29 cellular contexts compared by ENCODE assay signal in genomic region chr6:141969201-141969600, GRCh38.
A peak's percentile ranks its signal among the peaks of the same experiment; 100 is the strongest.
DNase-seq lines count a peak whose midpoint lies in the region; ATAC-seq and TF ChIP-seq lines count a peak whose summit lies in the region.
"Had no signal": no experiment of that assay in that cellular context is flagged by ENCODE, and none has a peak within 500 bp of the region (broad histone marks: within the 10 kb centered on the region; RNA-seq: fewer than 3 reads in every experiment).

No MANE protein-coding gene starts in this region.

- H4K20me1 ChIP-seq in HCT116 (ENCODE audit: insufficient read depth) (no peaks in the 10 kb centered on the region), PC-9 (ENCODE audit: insufficient read depth) (no peaks in the 10 kb centered on the region), MM.1S (ENCODE audit: insufficient read depth, low read length) (no peaks in the 10 kb centered on the region)
- H4K20me1 ChIP-seq: BLaER1 treated with 17β-estradiol and CSF1 and Interleukin-3, amounts not matched to agents 10 nM and 100 nM had no signal

- DNase-seq in HCT116 (ENCODE audit: low read depth, low spot score) (no peak), PC-9 (no peak), brain microvascular endothelial cell (peak; percentile 77), MM.1S (no peak), SHP77 treated with DMSO at 0.1 percent for 48 hours (lab: John Stamatoyannopoulos, UW) (no peak)
- DNase-seq: activated CD4-positive, CD25-positive, alpha-beta regulatory T cell; activated naive CD4-positive, alpha-beta T cell treated with anti-CD3 and anti-CD28 coated beads, Interleukin-2, amount 50 U/mL, for 16 hours; amygdala; caudate nucleus; COR-L47; DND-41; endodermal cell; esophagus squamous epithelium; HFFc6; islet precursor cell; Kasumi-1; left ventricle myocardium inferior; NCI-H1048; NCI-H2029; NCI-H2227 treated with DMSO at 0.1 percent for 48 hours; stimulated activated CD4-positive, alpha-beta T cell treated with anti-CD3 and anti-CD28 coated beads, Interleukin-4, amount 100 ng/mL, for 24 hours; upper lobe of right lung had no signal

- H3K9ac ChIP-seq in HCT116 (ENCODE audit: low read length) (no peak overlapping the region), iPS-15b (ENCODE audit: low read depth, low read length) (no peak overlapping the region), MM.1S (ENCODE audit: low read length) (no peak overlapping the region)
- H3K9ac ChIP-seq: BLaER1 treated with 17β-estradiol and CSF1 and Interleukin-3, amounts not matched to agents 10 nM and 100 nM had no signal

- RAD21 ChIA-PET in HCT116 (lab: Charles Lee; ENCODE audit: low non-redundant PET in 1 of 2, low total read pairs in 2 of 2, uncharacterized antibody in 2 of 2, unreplicated experiment in 2 of 2): no interaction called here

- H3K4me3 ChIP-seq in HCT116 (replicated peaks in 1 of 2; ENCODE audit: low read depth in 1 of 2, low read length in 2 of 2) (no peak overlapping the region), PC-9 (peak overlapping the region; percentile 42; the same call in 1 of the 2 replicates), brain microvascular endothelial cell (ENCODE audit: low read depth, low read length) (no peak overlapping the region), iPS-15b (ENCODE audit: low read depth, low read length) (peak overlapping the region; percentile 18), MM.1S (ENCODE audit: low read length) (no peak overlapping the region)
- H3K4me3 ChIP-seq: BLaER1 treated with 17β-estradiol and CSF1 and Interleukin-3, amounts not matched to agents 10 nM and 100 nM; esophagus squamous epithelium; left ventricle myocardium inferior; upper lobe of right lung had no signal

- ATAC-seq in HCT116: 0 out of 2 replicates have a peak, but pooled peaks have one; percentile 36
- ATAC-seq in GM19023 (IDR thresholded peaks at IDR 0.05; ENCODE audit: unreplicated experiment): no peak
- no peak for ATAC-seq in GM18907 (IDR thresholded peaks at IDR 0.05; ENCODE audit: unreplicated experiment)
- ATAC-seq: sciatic nerve; stimulated activated effector memory CD8-positive, alpha-beta T cell treated with anti-CD3 and anti-CD28 coated beads, Interleukin-12 subunit alpha, Interleukin-12 subunit beta, amount 100 ng/mL, for 72 hours; upper lobe of right lung had no signal

- H3K79me2 ChIP-seq in HCT116 (ENCODE audit: insufficient read depth, low read length) (no peaks in the 10 kb centered on the region), PC-9 (ENCODE audit: low read depth) (no peaks in the 10 kb centered on the region), MM.1S (ENCODE audit: low read length) (no peaks in the 10 kb centered on the region)

- no peaks in the 10 kb centered on the region for H3K27me3 ChIP-seq in HCT116 (ENCODE audit: insufficient read depth, low read length)
- H3K27me3 ChIP-seq in PC-9 (ENCODE audit: insufficient read depth, low read depth): no peaks in the 10 kb centered on the region
- no peaks in the 10 kb centered on the region for H3K27me3 ChIP-seq in brain microvascular endothelial cell (replicated peaks)
- no peaks in the 10 kb centered on the region for H3K27me3 ChIP-seq in iPS-15b (ENCODE audit: control insufficient read depth, insufficient read depth, low read length)
- no peaks in the 10 kb centered on the region for H3K27me3 ChIP-seq in MM.1S (replicated peaks; ENCODE audit: insufficient read depth, low read length)
- H3K27me3 ChIP-seq: BLaER1 treated with 17β-estradiol and CSF1 and Interleukin-3, amounts not matched to agents 10 nM and 100 nM; esophagus squamous epithelium; upper lobe of right lung had no signal

- TF ChIP-seq POLR2A in HCT116 (IDR thresholded peaks at IDR 0.05; ENCODE audit: borderline replicate concordance, extremely low read depth, insufficient read depth, insufficient read length): no peak

- no peaks in the 10 kb centered on the region for H3K36me3 ChIP-seq in HCT116 (ENCODE audit: control insufficient read depth in 1 of 2, insufficient read depth in 2 of 2, low read length in 2 of 2)
- H3K36me3 ChIP-seq in PC-9 (ENCODE audit: low read depth): no peaks in the 10 kb centered on the region
- H3K36me3 ChIP-seq in brain microvascular endothelial cell (replicated peaks): no peaks in the 10 kb centered on the region
- no peaks in the 10 kb centered on the region for H3K36me3 ChIP-seq in iPS-15b (ENCODE audit: control insufficient read depth, insufficient read depth, low read length)
- H3K36me3 ChIP-seq in MM.1S (replicated peaks; ENCODE audit: insufficient read depth, low read length): no peaks in the 10 kb centered on the region
- H3K36me3 ChIP-seq: BLaER1 treated with 17β-estradiol and CSF1 and Interleukin-3, amounts not matched to agents 10 nM and 100 nM; esophagus squamous epithelium; left ventricle myocardium inferior; upper lobe of right lung had no signal

- in situ Hi-C loops in brain microvascular endothelial cell (cut with HindIII; ENCODE audit: low pct_ligation_motif_present, low sequenced_read_pairs): no loop called here

- TF ChIP-seq CTCF in HCT116 (IDR thresholded peaks at IDR 0.05 in 2 of 3, conservative IDR thresholded peaks at IDR 0.05 in 1 of 3; ENCODE audit: borderline replicate concordance in 1 of 3, insufficient read depth in 1 of 3, low read depth in 2 of 3, low read length in 2 of 3) (no peak), PC-9 (conservative IDR thresholded peaks at IDR 0.05) (no peak), brain microvascular endothelial cell (IDR thresholded peaks at IDR 0.05; ENCODE audit: low read depth, low read length, missing control alignments) (no peak), MM.1S (IDR thresholded peaks at IDR 0.05; ENCODE audit: low read length) (no peak)

- H3K4me1 ChIP-seq in HCT116 (ENCODE audit: control insufficient read depth in 1 of 2, insufficient read depth in 2 of 2, low read length in 2 of 2) (0 out of 4 replicates have a peak, but pooled peaks cover 0 to 6% of the 10 kb centered on the region in 2 experiments), PC-9 (replicated peaks; ENCODE audit: insufficient read depth) (0 out of 2 replicates have a peak, but pooled peaks cover 6% of the 10 kb centered on the region), iPS-15b (ENCODE audit: control insufficient read depth, insufficient read depth, low read length) (no peaks in the 10 kb centered on the region), MM.1S (ENCODE audit: low read length) (no peaks in the 10 kb centered on the region)
- H3K4me1 ChIP-seq: BLaER1 treated with 17β-estradiol and CSF1 and Interleukin-3, amounts not matched to agents 10 nM and 100 nM; esophagus squamous epithelium; left ventricle myocardium inferior; upper lobe of right lung had no signal

- TF ChIP-seq RAD21 in HCT116 (IDR thresholded peaks at IDR 0.05; ENCODE audit: low read depth): no peak

- CTCF ChIA-PET in HCT116 (lab: Charles Lee) (no interaction called here), PC-9 (lab: Charles Lee) (no interaction called here)

- no TSS peak for BruUV-seq in HCT116 (replicated peaks; lab: Mats Ljungman, UMichigan)
- BruUV-seq in PC-9 (replicated peaks; lab: Mats Ljungman, UMichigan): no TSS peak

- no peak overlapping the region for H3K27ac ChIP-seq in HCT116 (ENCODE audit: low read depth, low read length)
- no peak overlapping the region for H3K27ac ChIP-seq in PC-9
- H3K27ac ChIP-seq in brain microvascular endothelial cell: no peak overlapping the region
- H3K27ac ChIP-seq in MM.1S (ENCODE audit: low read length): no peak overlapping the region
- H3K27ac ChIP-seq: BLaER1 treated with 17β-estradiol and CSF1 and Interleukin-3, amounts not matched to agents 10 nM and 100 nM; esophagus squamous epithelium; HL-60; left ventricle myocardium inferior; upper lobe of right lung had no signal

- no peaks in the 10 kb centered on the region for H3K9me2 ChIP-seq in HCT116 (ENCODE audit: insufficient read depth)
- no peaks in the 10 kb centered on the region; the same call in 1 of the 2 replicates for H3K9me2 ChIP-seq in PC-9 (ENCODE audit: insufficient read depth)
- no peaks in the 10 kb centered on the region for H3K9me2 ChIP-seq in MM.1S (replicated peaks; ENCODE audit: insufficient read depth, low read length)

- H2AFZ ChIP-seq in HCT116 (ENCODE audit: low read depth, low read length, poor library complexity, severe bottlenecking) (no peak overlapping the region), PC-9 (peak overlapping the region; percentile 37; the same call in 1 of the 2 replicates), MM.1S (ENCODE audit: low read length) (no peak overlapping the region)

- POLR2A ChIA-PET in HCT116 (lab: Charles Lee) (no interaction called here), PC-9 (lab: Charles Lee; ENCODE audit: unreplicated experiment) (no interaction called here)

- no peaks in the 10 kb centered on the region for H3K9me3 ChIP-seq in HCT116 (ENCODE audit: control insufficient read depth in 1 of 2, insufficient read depth in 1 of 2, low read depth in 1 of 2, low read length in 2 of 2)
- no peaks in the 10 kb centered on the region for H3K9me3 ChIP-seq in PC-9 (ENCODE audit: insufficient read depth, low read depth)
- no peaks in the 10 kb centered on the region for H3K9me3 ChIP-seq in iPS-15b (ENCODE audit: control insufficient read depth, insufficient read depth, low read length)
- no peaks in the 10 kb centered on the region for H3K9me3 ChIP-seq in MM.1S (replicated peaks; ENCODE audit: insufficient read depth, low read length)
- H3K9me3 ChIP-seq: BLaER1 treated with 17β-estradiol and CSF1 and Interleukin-3, amounts not matched to agents 10 nM and 100 nM; esophagus squamous epithelium; left ventricle myocardium inferior; upper lobe of right lung had no signal

- H3F3A ChIP-seq in PC-9 (ENCODE audit: insufficient read depth, low read depth) (no peaks in the 10 kb centered on the region), MM.1S (ENCODE audit: insufficient read depth, low read length) (no peaks in the 10 kb centered on the region)

- H3K4me2 ChIP-seq in HCT116 (ENCODE audit: low read length): no peak overlapping the region
- peak overlapping the region; percentile 76 for H3K4me2 ChIP-seq in PC-9
- no peak overlapping the region for H3K4me2 ChIP-seq in MM.1S (ENCODE audit: low read depth, low read length)
- H3K4me2 ChIP-seq: BLaER1 treated with 17β-estradiol and CSF1 and Interleukin-3, amounts not matched to agents 10 nM and 100 nM had no signal

- intact Hi-C loops in HCT116 (cut with micrococcal nuclease) (no loop called here), PC-9 (cut with micrococcal nuclease; ENCODE audit: unreplicated experiment) (no loop called here)

TF ChIP-seq in HCT116, 20 proteins besides CTCF, POLR2A, EP300 and RAD21:
- no peak for TF ChIP-seq ELF1 (IDR thresholded peaks at IDR 0.05; ENCODE audit: borderline replicate concordance, low read depth)
- no peak for TF ChIP-seq CEBPB (IDR thresholded peaks at IDR 0.05; ENCODE audit: low read depth)
- TF ChIP-seq FOSL1 (IDR thresholded peaks at IDR 0.05; ENCODE audit: low read depth): 0 out of 2 replicates have a peak, but pooled peaks have one; percentile 13
TF ChIP-seq in HCT116: peak in this region for 1.

Comparison
In these comparisons a context has a peak if more than half of its experiments do, and no peak if none do; other contexts are left out.
1. H3K4me3 ChIP-seq: peak in PC-9 (single experiment) and iPS-15b (single experiment); none in HCT116 (0 of 2), brain microvascular endothelial cell (single experiment) and MM.1S (single experiment).